In genomic region chr5:124583469-124584350, GRCh38 we compare ENCODE assay signal across 8 cellular contexts.
A peak's percentile ranks its signal among the peaks of the same experiment; 100 is the strongest.
DNase-seq lines count a peak whose midpoint lies in the region; ATAC-seq and TF ChIP-seq lines count a peak whose summit lies in the region.

No MANE protein-coding gene starts in this region.

- DNase-seq in GM03348 (ENCODE audit: low spot score) = peak; percentile 43
- peak; percentile 15 for DNase-seq in SHP77 treated with DMSO at 0.1 percent for 48 hours (lab: John Stamatoyannopoulos, UW)
- peak; percentile 88 to 92 for DNase-seq in fibroblast of lung (ENCODE audit: low read depth in 2 of 2)
- no peak for DNase-seq in upper lobe of right lung
- DNase-seq in T-helper 9 cell = no peak
- no peak for DNase-seq in stomach

- ATAC-seq in GM19467 (IDR thresholded peaks at IDR 0.05; ENCODE audit: unreplicated experiment) (peak; percentile 100), HG03439 (IDR thresholded peaks at IDR 0.05; ENCODE audit: unreplicated experiment) (peak; percentile 100), upper lobe of right lung (peak; percentile 90)

- H3K27me3 ChIP-seq in fibroblast of lung (ENCODE audit: control insufficient read depth, insufficient read depth, low read length) (no peaks in the 10 kb centered on the region), upper lobe of right lung (no peaks in the 10 kb centered on the region), stomach (no peaks in the 10 kb centered on the region)

- H3K4me1 ChIP-seq in fibroblast of lung (ENCODE audit: control insufficient read depth, extremely low read depth, insufficient read depth, low read length) (peaks cover 2% of the 10 kb centered on the region), upper lobe of right lung (no peaks in the 10 kb centered on the region), stomach (peaks cover 13 to 28% (median 22%) of the 10 kb centered on the region in 4 donors)

- no peak for TF ChIP-seq CTCF in fibroblast of lung (conservative IDR thresholded peaks at IDR 0.05 in 1 of 2, IDR thresholded peaks at IDR 0.05 in 1 of 2; ENCODE audit: low read depth in 1 of 2, low read length in 2 of 2)
- no peak for TF ChIP-seq CTCF in upper lobe of right lung (IDR thresholded peaks at IDR 0.05)
- no peak for TF ChIP-seq CTCF in stomach (IDR thresholded peaks at IDR 0.05)

- H3K9me3 ChIP-seq in fibroblast of lung (ENCODE audit: control insufficient read depth, insufficient read depth, low read depth, low read length) (no peaks in the 10 kb centered on the region), upper lobe of right lung (no peaks in the 10 kb centered on the region), stomach (peaks cover 0 to 10% (median 6%) of the 10 kb centered on the region in 4 donors)

- no peaks in the 10 kb centered on the region for H4K20me1 ChIP-seq in fibroblast of lung (ENCODE audit: control insufficient read depth, extremely low read depth, insufficient read depth, low read length)

- no peak for TF ChIP-seq EP300 in stomach (IDR thresholded peaks at IDR 0.05)

- intact Hi-C loops in upper lobe of right lung (cut with DNase I) = no loop called here
- intact Hi-C loops in stomach (cut with DNase I; ENCODE audit: low total_unique reads) = no loop called here

- H3K27ac ChIP-seq in fibroblast of lung (ENCODE audit: insufficient read depth, low read length) = no peak overlapping the region
- H3K27ac ChIP-seq in upper lobe of right lung = no peak overlapping the region
- peak overlapping the region in 2 of 5 donors; percentile 14 to 22 for H3K27ac ChIP-seq in stomach

- H3K4me3 ChIP-seq in fibroblast of lung (replicated peaks in 1 of 4; ENCODE audit: control extremely low read depth in 1 of 4, insufficient read depth in 1 of 4, low read depth in 3 of 4, low read length in 4 of 4) = no peak overlapping the region
- H3K4me3 ChIP-seq in upper lobe of right lung = no peak overlapping the region
- H3K4me3 ChIP-seq in stomach = no peak overlapping the region

- no peak overlapping the region for H2AFZ ChIP-seq in fibroblast of lung (ENCODE audit: low read length)

- H3K4me2 ChIP-seq in fibroblast of lung (ENCODE audit: extremely low read depth, insufficient read depth, low read length) = no peak overlapping the region

- no peak for TF ChIP-seq POLR2A in stomach (IDR thresholded peaks at IDR 0.05)

- H3K79me2 ChIP-seq in fibroblast of lung (ENCODE audit: control insufficient read depth, insufficient read depth, low read length) = no peaks in the 10 kb centered on the region

- H3K36me3 ChIP-seq in fibroblast of lung (ENCODE audit: control insufficient read depth, insufficient read depth, low read length) = no peaks in the 10 kb centered on the region
- H3K36me3 ChIP-seq in upper lobe of right lung = no peaks in the 10 kb centered on the region
- no peaks in the 10 kb centered on the region for H3K36me3 ChIP-seq in stomach

- H3K9ac ChIP-seq in fibroblast of lung (ENCODE audit: insufficient read depth, low read length) = no peak overlapping the region

- 65 to 74% (median 66%) methylated on average over 7 of the region's 7 CpGs for WGBS in stomach, 5 donors

Comparison
In these comparisons a context has a peak if more than half of its experiments do, and no peak if none do; other contexts are left out.
1. DNase-seq: peak in GM03348 (single experiment), SHP77 treated with DMSO at 0.1 percent for 48 hours (single experiment) and fibroblast of lung (2 of 2); none in upper lobe of right lung (single experiment), T-helper 9 cell (single experiment) and stomach (single experiment).
2. Peak in every context shown above with its lines, with median percentiles within 50 percentile points of each other: ATAC-seq.